10 cellular contexts compared by ENCODE assay signal in genomic region chr10:103153302-103153759, GRCh38. TPM values are rescaled to one million over a fixed set of nuclear protein-coding genes. Genes with fewer than 3 reads are reported as not detected.
DNase-seq lines count a peak whose midpoint lies in the region; ATAC-seq, FAIRE-seq and TF ChIP-seq lines count a peak whose summit lies in the region.
"Had no signal": no experiment of that assay in that cellular context is flagged by ENCODE, and none has a peak within 500 bp of the region (broad histone marks: within the 10 kb centered on the region; RNA-seq: fewer than 3 reads in every experiment).

No MANE protein-coding gene starts in this region.

- no peak for TF ChIP-seq CTCF in dorsolateral prefrontal cortex (IDR thresholded peaks at IDR 0.05 in 54 of 56, conservative IDR thresholded peaks at IDR 0.05 in 2 of 56; ENCODE audit: low read depth in 1 of 56, partially characterized antibody in 56 of 56)
- TF ChIP-seq CTCF in lower lobe of right lung (IDR thresholded peaks at IDR 0.05) = no peak
- TF ChIP-seq CTCF in testis (IDR thresholded peaks at IDR 0.05) = no peak
- no peak for TF ChIP-seq CTCF in D721Med (IDR thresholded peaks at IDR 0.05; ENCODE audit: insufficient read depth, missing control alignments)

- no peaks in the 10 kb centered on the region for H3K9me3 ChIP-seq in lower lobe of right lung
- H3K9me3 ChIP-seq in testis = no peaks in the 10 kb centered on the region

- H3K27me3 ChIP-seq in dorsolateral prefrontal cortex = no peaks in the 10 kb centered on the region
- no peaks in the 10 kb centered on the region for H3K27me3 ChIP-seq in lower lobe of right lung (ENCODE audit: low read depth)
- no peaks in the 10 kb centered on the region for H3K27me3 ChIP-seq in testis

- WGBS in testis, 2 donors = 28 to 34% methylated on average over 4 of the region's 4 CpGs

- H3K27ac Mint-ChIP-seq in activated T-cell treated with anti-CD3 and anti-CD28 coated beads, Interleukin-2, amount 50 U/mL, for 72 hours = no peak overlapping the region

- intact Hi-C loops in dorsolateral prefrontal cortex (cut with DNase I) = no loop called here
- intact Hi-C loops in lower lobe of right lung (cut with DNase I) = no loop called here
- intact Hi-C loops in testis (cut with DNase I; ENCODE audit: low total_unique reads) = no loop called here

- H3K4me3 Mint-ChIP-seq in activated T-cell treated with anti-CD3 and anti-CD28 coated beads, Interleukin-2, amount 50 U/mL, for 72 hours = no peak overlapping the region

- H3K4me1 Mint-ChIP-seq in activated T-cell treated with anti-CD3 and anti-CD28 coated beads, Interleukin-2, amount 50 U/mL, for 72 hours (ENCODE audit: low read depth) = no peaks in the 10 kb centered on the region

- H3K9me3 Mint-ChIP-seq in activated T-cell treated with anti-CD3 and anti-CD28 coated beads, Interleukin-2, amount 50 U/mL, for 72 hours = no peaks in the 10 kb centered on the region

- no peak for FAIRE-seq in D721Med (lab: Jason Lieb, UNC)

- H3K27ac ChIP-seq in dorsolateral prefrontal cortex (peak overlapping the region; percentile 13 to 90 (median 76)), lower lobe of right lung (peak overlapping the region; percentile 67), testis (peak overlapping the region; percentile 40 to 83)

- peak; percentile 47 for DNase-seq in NCI-H526 treated with DMSO at 0.1 percent for 48 hours (lab: John Stamatoyannopoulos, UW)
- DNase-seq in dorsolateral prefrontal cortex = peak in 3 of 10 donors; percentile 37 to 54 (median 42)
- DNase-seq in lower lobe of right lung = no peak
- peak; percentile 54 for DNase-seq in testis
- no peak for DNase-seq in D721Med (ENCODE audit: insufficient read length, low spot score)
- no peak for DNase-seq in activated T-cell treated with anti-CD3 and anti-CD28 coated beads, Interleukin-2, amount 50 U/mL, for 72 hours
- DNase-seq: activated CD4-positive, alpha-beta T cell treated with anti-CD3 and anti-CD28 coated beads, Interleukin-2, amount 50 U/mL, for 1 hour; Karpas-422 had no signal

- peaks cover 18% of the 10 kb centered on the region for H3K36me3 ChIP-seq in lower lobe of right lung
- H3K36me3 ChIP-seq in testis (ENCODE audit: low read depth, missing control alignments) = no peaks in the 10 kb centered on the region

- ATAC-seq in lower lobe of right lung (peak in 1 of 2 donors; percentile 71), HG02763 (IDR thresholded peaks at IDR 0.05; ENCODE audit: unreplicated experiment) (no peak), HG02623 (IDR thresholded peaks at IDR 0.05; ENCODE audit: unreplicated experiment) (no peak)
- ATAC-seq in activated T-cell treated with anti-CD3 and anti-CD28 coated beads, Interleukin-2, amount 50 U/mL, for 72 hours (replicated peaks in 1 of 2) = no peak

- peak overlapping the region in 53 of 59 donors; percentile 1 to 55 (median 29) for H3K4me3 ChIP-seq in dorsolateral prefrontal cortex
- H3K4me3 ChIP-seq in lower lobe of right lung = peak overlapping the region; percentile 31
- no peak overlapping the region for H3K4me3 ChIP-seq in testis

- TF ChIP-seq POLR2A in testis (IDR thresholded peaks at IDR 0.05) = no peak

- peaks cover 0 to 8% of the 10 kb centered on the region in 2 donors for H3K36me3 Mint-ChIP-seq in activated T-cell treated with anti-CD3 and anti-CD28 coated beads, Interleukin-2, amount 50 U/mL, for 72 hours (ENCODE audit: insufficient read depth in 2 of 2)

- H3K4me1 ChIP-seq in lower lobe of right lung (peaks cover 40% of the 10 kb centered on the region), testis (peaks cover 18% of the 10 kb centered on the region)

- H3K27me3 Mint-ChIP-seq in activated T-cell treated with anti-CD3 and anti-CD28 coated beads, Interleukin-2, amount 50 U/mL, for 72 hours (ENCODE audit: low read depth) = no peaks in the 10 kb centered on the region

RNA-seq across cellular contexts. Expression of gene NT5C2, which starts 39.7 kb away (rescaled TPM):
- total RNA-seq in dorsolateral prefrontal cortex = 100 to 1,000 TPM in 49 of 120 experiments, 10 to 100 TPM in 71; 53.5 to 160 (median 97.7) TPM
- 105 TPM for total RNA-seq in lower lobe of right lung
- 100 to 1,000 TPM; 105 to 114 TPM for total RNA-seq in testis
- polyA plus RNA-seq in testis (ENCODE audit: insufficient read depth, low read depth, low replicate concordance) = 125 TPM
- 100 to 1,000 TPM in 1 of 2 donors, 10 to 100 TPM in 1; 99.6 to 102 TPM for total RNA-seq in activated T-cell treated with anti-CD3 and anti-CD28 coated beads, Interleukin-2, amount 50 U/mL, for 72 hours

Comparison
In these comparisons a context has a peak if more than half of its experiments do, and no peak if none do; other contexts are left out.
1. DNase-seq: peak in NCI-H526 treated with DMSO at 0.1 percent for 48 hours (single experiment) and testis (single experiment); none in lower lobe of right lung (single experiment), D721Med (single experiment) and activated T-cell treated with anti-CD3 and anti-CD28 coated beads, Interleukin-2, amount 50 U/mL, for 72 hours (0 of 2).
2. H3K4me3 ChIP-seq: peak in dorsolateral prefrontal cortex (53 of 59) and lower lobe of right lung (single experiment); none in testis (0 of 2).
3. Peak in every context shown above with its lines, with median percentiles within 50 percentile points of each other: H3K27ac ChIP-seq.